ENCODE assay signal across 27 cellular contexts in the genomic region with DNA sequence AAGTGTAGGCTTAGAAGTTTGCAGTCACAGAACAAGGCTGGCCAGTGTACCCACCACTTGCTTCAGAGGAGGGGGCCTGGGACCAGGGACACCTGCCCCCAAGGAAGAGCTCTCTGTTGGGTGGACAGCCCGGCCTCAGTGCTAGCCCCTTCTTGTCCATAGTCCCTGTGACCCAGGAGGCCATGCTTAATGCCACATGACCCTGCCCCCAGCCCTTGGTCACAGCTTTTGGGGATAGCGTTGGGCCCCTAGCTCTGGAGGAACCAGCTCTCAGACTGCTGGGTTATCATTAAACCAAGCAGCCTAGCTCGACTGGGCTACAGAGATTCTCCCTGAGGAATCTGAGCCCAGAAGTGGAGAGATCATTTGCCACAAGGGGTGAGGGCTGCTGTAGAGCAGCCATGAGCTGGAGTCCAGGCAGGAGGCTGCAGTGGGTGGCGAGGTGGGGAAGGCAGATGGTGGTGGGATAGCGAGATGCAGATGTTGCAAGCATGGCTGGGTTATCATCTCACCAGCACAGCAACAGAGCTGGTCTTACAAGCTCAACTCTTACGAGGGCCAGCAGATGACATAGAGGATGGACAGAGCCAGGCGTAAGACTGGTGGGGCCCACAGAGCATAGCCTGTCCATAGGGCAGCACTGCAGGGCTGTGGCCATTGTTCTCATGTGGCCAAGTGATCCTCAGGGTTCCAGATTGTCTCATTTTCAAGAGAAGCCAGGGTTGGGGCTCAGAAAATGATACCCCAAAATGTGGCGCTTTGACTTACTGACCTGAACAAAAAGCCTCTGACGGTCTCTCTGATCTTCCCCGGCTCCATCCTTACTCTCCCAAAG. TPM values are rescaled to one million over a fixed set of nuclear protein-coding genes. Genes with fewer than 3 reads are reported as not detected.
DNase-seq lines count a peak whose midpoint lies in the region; ATAC-seq and TF ChIP-seq lines count a peak whose summit lies in the region.
"Had no signal": no experiment of that assay in that cellular context is flagged by ENCODE, and none has a peak within 500 bp of the region (broad histone marks: within the 10 kb centered on the region; RNA-seq: fewer than 3 reads in every experiment).

No MANE protein-coding gene starts in this region.

- H3K4ac ChIP-seq in mesenchymal stem cell (ENCODE audit: low read depth in 1 of 2, low read length in 2 of 2) (no peak overlapping the region), trophoblast cell (ENCODE audit: low read depth, low read length) (no peak overlapping the region)

- peaks cover 5% of the 10 kb centered on the region for H3K4me1 ChIP-seq in mesenchymal stem cell (ENCODE audit: control insufficient read depth, insufficient read depth, low read depth, low read length)
- peaks cover 24 to 31% of the 10 kb centered on the region in 2 experiments for H3K4me1 ChIP-seq in trophoblast cell (ENCODE audit: control insufficient read depth in 1 of 2, insufficient read depth in 2 of 2, low read length in 2 of 2)
- H3K4me1 ChIP-seq in gastrocnemius medialis, result no peaks in the 10 kb centered on the region
- H3K4me1 ChIP-seq: SJCRH30 had no signal

- ATAC-seq in HG02973 (IDR thresholded peaks at IDR 0.05; ENCODE audit: unreplicated experiment) (no peak), gastrocnemius medialis (no peak), esophagus mucosa (no peak)
- ATAC-seq: PC-3, SK-N-SH treated with all-trans-retinoic acid at 6 μM for 48 hours had no signal

- H2AFZ ChIP-seq in mesenchymal stem cell (ENCODE audit: low read depth, low read length) (no peak overlapping the region), trophoblast cell (ENCODE audit: insufficient read depth, low read length, poor library complexity) (no peak overlapping the region)
- H2AFZ ChIP-seq: GM23248 had no signal

- H3K23ac ChIP-seq in mesenchymal stem cell (ENCODE audit: low read length in 2 of 2) (no peak overlapping the region), trophoblast cell (ENCODE audit: low read length) (no peak overlapping the region)

- H3K14ac ChIP-seq in mesenchymal stem cell (ENCODE audit: low read length in 2 of 2) (no peak overlapping the region), trophoblast cell (ENCODE audit: low read length) (no peak overlapping the region)

- in situ Hi-C loops in gastrocnemius medialis (cut with MboI; ENCODE audit: low sequenced_read_pairs in 4 of 4), result loop anchor here in 3 of 4 donors (5.0 to 25.0 kb wide), 2 partner anchors 238 kb away; no protein-coding TSS in a partner anchor

- H2AK5ac ChIP-seq in mesenchymal stem cell (ENCODE audit: low read length, severe bottlenecking) (no peak overlapping the region), trophoblast cell (ENCODE audit: low read length) (no peak overlapping the region)

- peaks cover 26 to 68% of the 10 kb centered on the region in 2 experiments for H3K27me3 ChIP-seq in mesenchymal stem cell (ENCODE audit: control insufficient read depth in 1 of 2, insufficient read depth in 1 of 2, low read length in 2 of 2)
- no peaks in the 10 kb centered on the region for H3K27me3 ChIP-seq in trophoblast cell (ENCODE audit: insufficient read depth, low read length)
- H3K27me3 ChIP-seq in gastrocnemius medialis, result no peaks in the 10 kb centered on the region

- H3K9me3 ChIP-seq in mesenchymal stem cell (ENCODE audit: control insufficient read depth, low read length), result peaks cover 12% of the 10 kb centered on the region
- peaks cover 6% of the 10 kb centered on the region for H3K9me3 ChIP-seq in trophoblast cell (ENCODE audit: insufficient read depth, low read depth, low read length)
- no peaks in the 10 kb centered on the region for H3K9me3 ChIP-seq in gastrocnemius medialis
- H3K9me3 ChIP-seq: SJCRH30 had no signal

- H2BK120ac ChIP-seq in mesenchymal stem cell (ENCODE audit: low read depth, low read length) (no peak overlapping the region), trophoblast cell (ENCODE audit: insufficient read depth, low read length, poor library complexity) (no peak overlapping the region)

- TF ChIP-seq POLR2A in gastrocnemius medialis (IDR thresholded peaks at IDR 0.05), result no peak

- H4K8ac ChIP-seq in mesenchymal stem cell (ENCODE audit: low read length) (no peak overlapping the region), trophoblast cell (ENCODE audit: low read depth, low read length) (no peak overlapping the region)

- H3K27ac ChIP-seq in coronary artery (no peak overlapping the region), mesenchymal stem cell (ENCODE audit: low read length, poor library complexity, severe bottlenecking) (no peak overlapping the region), trophoblast cell (ENCODE audit: low read depth, low read length) (no peak overlapping the region), gastrocnemius medialis (no peak overlapping the region)
- H3K27ac ChIP-seq: GM23248, SJCRH30 had no signal

- H2BK15ac ChIP-seq in mesenchymal stem cell (ENCODE audit: low read depth, poor library complexity, severe bottlenecking), result peak overlapping the region; percentile 65

- H3K79me1 ChIP-seq in mesenchymal stem cell (replicated peaks; ENCODE audit: low read length, poor library complexity, severe bottlenecking) (no peaks in the 10 kb centered on the region), trophoblast cell (ENCODE audit: low read length) (peaks cover 6% of the 10 kb centered on the region)

- no peaks in the 10 kb centered on the region for H3K79me2 ChIP-seq in trophoblast cell (ENCODE audit: control insufficient read depth, insufficient read depth, low read length, poor library complexity)

- TF ChIP-seq CTCF in coronary artery (IDR thresholded peaks at IDR 0.05), result no peak
- no peak for TF ChIP-seq CTCF in gastrocnemius medialis (IDR thresholded peaks at IDR 0.05 in 4 of 5, conservative IDR thresholded peaks at IDR 0.05 in 1 of 5)

- H3K4me2 ChIP-seq in mesenchymal stem cell (ENCODE audit: low read length, poor library complexity, severe bottlenecking) (no peak overlapping the region), trophoblast cell (ENCODE audit: low read length) (no peak overlapping the region)

- H3K9ac ChIP-seq in mesenchymal stem cell (ENCODE audit: low read length) (no peak overlapping the region), trophoblast cell (ENCODE audit: low read length) (no peak overlapping the region)
- H3K9ac ChIP-seq: GM23248 had no signal

- H3K36me3 ChIP-seq in mesenchymal stem cell (ENCODE audit: control insufficient read depth in 1 of 2, insufficient read depth in 2 of 2, low read depth in 1 of 2, low read length in 2 of 2) (no peaks in the 10 kb centered on the region), trophoblast cell (ENCODE audit: control insufficient read depth in 1 of 2, insufficient read depth in 2 of 2, low read length in 2 of 2) (no peaks in the 10 kb centered on the region), gastrocnemius medialis (no peaks in the 10 kb centered on the region)
- H3K36me3 ChIP-seq: HAP-1, SJCRH30 had no signal

- DNase-seq in coronary artery (ENCODE audit: low spot score) (peak; percentile 66), mesenchymal stem cell (no peak), trophoblast cell (no peak), gastrocnemius medialis (no peak), SIG-M5 (lab: John Stamatoyannopoulos, UW) (no peak)
- DNase-seq: C1 segment of cervical spinal cord; CD4-positive, alpha-beta memory T cell; COR-L47; DMS53; GM23248; KBM-7; MV-4-11; NCI-H1105; NCI-H146; NCI-H1930; NCI-H446; NCI-H524 treated with DMSO at 0.1 percent for 48 hours; NCI-H774; PC-3; SJCRH30 had no signal

- 92% methylated on average over 10 of the region's 10 CpGs for WGBS in mesenchymal stem cell
- WGBS in trophoblast cell (ENCODE audit: extremely low coverage, insufficient coverage, insufficient read length), result no CpG with 5 or more reads among the region's 10 CpGs

- H4K91ac ChIP-seq in mesenchymal stem cell (ENCODE audit: low read length), result no peak overlapping the region
- H4K91ac ChIP-seq in trophoblast cell (ENCODE audit: low read depth, low read length), result no peak overlapping the region

- intact Hi-C loops in gastrocnemius medialis (cut with DNase I; ENCODE audit: low total_unique reads), result no loop called here

- no peak overlapping the region for H4K12ac ChIP-seq in trophoblast cell (ENCODE audit: low read depth, low read length)

- H3K4me3 ChIP-seq in coronary artery (no peak overlapping the region), mesenchymal stem cell (ENCODE audit: insufficient read depth in 1 of 2, low read depth in 1 of 2, low read length in 2 of 2) (no peak overlapping the region), trophoblast cell (ENCODE audit: low read depth, low read length) (no peak overlapping the region), gastrocnemius medialis (no peak overlapping the region)
- H3K4me3 ChIP-seq: GM23248, HAP-1, SJCRH30 had no signal

- H3K18ac ChIP-seq in mesenchymal stem cell (ENCODE audit: low read depth in 1 of 2, low read length in 2 of 2) (peak overlapping the region in 1 of 2 experiments; percentile 18), trophoblast cell (ENCODE audit: low read length) (no peak overlapping the region)

- peak overlapping the region in 1 of 2 experiments; percentile 37 for H2BK12ac ChIP-seq in mesenchymal stem cell (ENCODE audit: low read length in 2 of 2)
- H2BK12ac ChIP-seq in trophoblast cell (ENCODE audit: low read length), result peak overlapping the region; percentile 11

- H2BK5ac ChIP-seq in mesenchymal stem cell (ENCODE audit: low read depth, low read length, poor library complexity, severe bottlenecking) (no peak overlapping the region), trophoblast cell (ENCODE audit: low read depth, low read length, poor library complexity) (no peak overlapping the region)

RNA-seq across cellular contexts. Expression of gene TMEM37, which starts 7.2 kb away (rescaled TPM):
- polyA plus RNA-seq in mesenchymal stem cell (2013, experiment 1 of 2), result 1.3 TPM
- polyA plus RNA-seq in mesenchymal stem cell (2013, experiment 2 of 2), result 1.5 TPM
- polyA plus RNA-seq in trophoblast cell (2013), result 12.0 and 12.4 TPM in 2 replicates
- 1 to 10 TPM in 1 of 4 donors, under 1 TPM in 3; 0.49 to 2.7 (median 0.64) TPM for total RNA-seq in gastrocnemius medialis
- 6.0 TPM for total RNA-seq in esophagus mucosa
- total RNA-seq: Daoy, GM23248, LHCN-M2, MCF 10A had no signal
- polyA plus RNA-seq: CD4-positive, alpha-beta memory T cell had no signal

RNA-seq across cellular contexts. Expression of gene DBI, which starts 57.7 kb away (rescaled TPM):
- polyA plus RNA-seq in mesenchymal stem cell (2013, experiment 1 of 2), result 1,208 TPM
- polyA plus RNA-seq in mesenchymal stem cell (2013, experiment 2 of 2), result 1,195 TPM
- 709 and 755 TPM in 2 replicates for polyA plus RNA-seq in trophoblast cell (2013)
- total RNA-seq in gastrocnemius medialis (100 to 1,000 TPM in 1 of 4 donors, 10 to 100 TPM in 3; 17.3 to 102 (median 55.2) TPM), esophagus mucosa (337 TPM)

RNA-seq across cellular contexts. Expression of gene C2orf76, which starts 57.9 kb away (rescaled TPM):
- 16.1 TPM for polyA plus RNA-seq in mesenchymal stem cell (2013, experiment 1 of 2)
- polyA plus RNA-seq in mesenchymal stem cell (2013, experiment 2 of 2), result 16.7 TPM
- polyA plus RNA-seq in trophoblast cell (2013), result 10.2 and 11.7 TPM in 2 replicates
- total RNA-seq in gastrocnemius medialis, result 1 to 10 TPM in 2 of 4 donors, under 1 TPM in 1, not detected in 1; 0.61 to 5.9 (median 2.6) TPM
- 8.0 TPM for total RNA-seq in esophagus mucosa
